22 cellular contexts compared by ENCODE assay signal in the genomic region with DNA sequence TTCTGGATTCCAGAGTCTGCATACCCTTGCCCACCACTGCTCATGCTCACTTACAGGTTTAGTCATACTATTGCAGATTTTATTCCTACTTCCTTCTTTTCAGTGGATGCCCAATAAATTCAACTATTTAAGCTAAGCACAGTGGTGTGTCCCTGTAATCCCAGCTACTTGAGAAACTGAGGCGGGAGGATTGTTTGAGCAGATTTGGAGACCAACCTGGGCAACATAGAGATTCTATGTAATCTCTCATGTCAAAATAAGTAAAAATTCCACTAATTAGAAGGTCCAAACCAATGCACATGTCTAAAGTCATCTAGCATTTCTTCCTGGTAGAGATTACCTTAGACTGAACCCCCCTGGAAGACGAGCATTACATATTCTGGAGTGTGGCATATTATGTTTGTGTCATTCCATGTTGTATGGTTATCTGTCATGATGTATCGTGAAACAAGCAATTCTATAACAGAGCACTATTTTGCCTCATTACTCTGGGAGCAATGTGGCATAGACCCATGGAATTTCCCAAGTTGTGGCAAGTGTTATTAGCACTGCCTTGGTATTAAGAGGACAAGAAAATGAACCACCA. TPM values are rescaled to one million over a fixed set of nuclear protein-coding genes. Genes with fewer than 3 reads are reported as not detected.
DNase-seq lines count a peak whose midpoint lies in the region; ATAC-seq, FAIRE-seq and TF ChIP-seq lines count a peak whose summit lies in the region.
"Had no signal": no experiment of that assay in that cellular context is flagged by ENCODE, and none has a peak within 500 bp of the region (broad histone marks: within the 10 kb centered on the region; RNA-seq: fewer than 3 reads in every experiment).

No MANE protein-coding gene starts in this region.

- peaks cover 30% of the 10 kb centered on the region for H3K36me3 ChIP-seq in SU-DHL-6 (ENCODE audit: low read length)
- H3K36me3 ChIP-seq in naive thymus-derived CD4-positive, alpha-beta T cell (ENCODE audit: control insufficient read depth in 2 of 3, insufficient read depth in 3 of 3, low read length in 3 of 3): peaks cover 0 to 19% (median 13%) of the 10 kb centered on the region in 3 experiments

- intact Hi-C loops in activated CD4-positive, alpha-beta T cell treated with anti-CD3 and anti-CD28 coated beads for 36 hours (cut with DNase I, micrococcal nuclease): no loop called here
- intact Hi-C loops in naive thymus-derived CD4-positive, alpha-beta T cell (cut with micrococcal nuclease): no loop called here
- intact Hi-C loops in sciatic nerve (cut with DNase I): no loop called here

- no peaks in the 10 kb centered on the region for H3K9me2 ChIP-seq in SU-DHL-6 (replicated peaks; ENCODE audit: insufficient read depth, low read length)

- peaks cover 9 to 21% of the 10 kb centered on the region in 2 donors for H3K4me1 ChIP-seq in naive thymus-derived CD4-positive, alpha-beta T cell (ENCODE audit: control insufficient read depth in 2 of 2, insufficient read depth in 2 of 2, low read length in 2 of 2)

- no peak for TF ChIP-seq POLR2A in GM12891 (IDR thresholded peaks at IDR 0.05; ENCODE audit: low read depth, low read length)

- peak; percentile 64 for FAIRE-seq in GM12891 (lab: Jason Lieb, UNC)
- FAIRE-seq: bronchial epithelial cell had no signal

- peaks cover 32% of the 10 kb centered on the region for H3K36me3 Mint-ChIP-seq in activated CD4-positive, alpha-beta T cell treated with anti-CD3 and anti-CD28 coated beads for 36 hours (ENCODE audit: low read depth)
- H3K36me3 Mint-ChIP-seq in activated CD4-positive, alpha-beta T cell treated with anti-CD3 and anti-CD28 coated beads, Interleukin-2, amount 10 ng/mL, durations not matched to agents 7 days and 5 days (ENCODE audit: low read depth): peaks cover 42% of the 10 kb centered on the region
- peaks cover 3 to 26% (median 10%) of the 10 kb centered on the region in 5 donors for H3K36me3 Mint-ChIP-seq in naive thymus-derived CD4-positive, alpha-beta T cell

- no peak for TF ChIP-seq CTCF in SU-DHL-6 (IDR thresholded peaks at IDR 0.05; ENCODE audit: insufficient read depth, low read length, poor library complexity, severe bottlenecking)

- H3K9ac ChIP-seq in SU-DHL-6 (ENCODE audit: low read length): no peak overlapping the region

- H3K9me3 Mint-ChIP-seq in activated CD4-positive, alpha-beta T cell treated with anti-CD3 and anti-CD28 coated beads for 36 hours (ENCODE audit: low read depth): no peaks in the 10 kb centered on the region
- no peaks in the 10 kb centered on the region for H3K9me3 Mint-ChIP-seq in activated CD4-positive, alpha-beta T cell treated with anti-CD3 and anti-CD28 coated beads, Interleukin-2, amount 10 ng/mL, durations not matched to agents 7 days and 5 days
- peaks cover 0 to 2% (median 0%) of the 10 kb centered on the region in 11 donors for H3K9me3 Mint-ChIP-seq in naive thymus-derived CD4-positive, alpha-beta T cell
- H3K9me3 Mint-ChIP-seq: dendritic cell treated with granulocyte-macrophage colony-stimulating factor and Interleukin-4, amounts not matched to agents 40 ng/mL and 50 ng/mL, for 4 days had no signal

- no peak overlapping the region for H3K4me2 ChIP-seq in SU-DHL-6 (ENCODE audit: low read depth, low read length, poor library complexity, severe bottlenecking)

- H3K4me1 Mint-ChIP-seq in activated CD4-positive, alpha-beta T cell treated with anti-CD3 and anti-CD28 coated beads for 36 hours: peaks cover 22% of the 10 kb centered on the region
- peaks cover 16% of the 10 kb centered on the region for H3K4me1 Mint-ChIP-seq in activated CD4-positive, alpha-beta T cell treated with anti-CD3 and anti-CD28 coated beads, Interleukin-2, amount 10 ng/mL, durations not matched to agents 7 days and 5 days
- peaks cover 19 to 45% (median 30%) of the 10 kb centered on the region in 7 donors for H3K4me1 Mint-ChIP-seq in naive thymus-derived CD4-positive, alpha-beta T cell

- H3K27me3 ChIP-seq in SU-DHL-6 (ENCODE audit: low read length): no peaks in the 10 kb centered on the region
- H3K27me3 ChIP-seq in naive thymus-derived CD4-positive, alpha-beta T cell (ENCODE audit: control insufficient read depth in 2 of 2, insufficient read depth in 2 of 2, low read length in 2 of 2): no peaks in the 10 kb centered on the region
- H3K27me3 ChIP-seq: sigmoid colon, stomach, upper lobe of right lung had no signal

- CTCF ChIA-PET in activated CD4-positive, alpha-beta T cell treated with anti-CD3 and anti-CD28 coated beads for 36 hours (lab: Charles Lee): no interaction called here
- CTCF ChIA-PET in activated CD4-positive, alpha-beta T cell treated with anti-CD3 and anti-CD28 coated beads, Interleukin-2, amount 10 ng/mL, durations not matched to agents 7 days and 5 days (lab: Charles Lee): no interaction called here
- CTCF ChIA-PET in naive thymus-derived CD4-positive, alpha-beta T cell (lab: Charles Lee): interaction anchor here (1.0 kb wide), 1 partner anchor 83 kb away, joined by 5 read pairs; no protein-coding TSS in a partner anchor

- H3K27me3 Mint-ChIP-seq in activated CD4-positive, alpha-beta T cell treated with anti-CD3 and anti-CD28 coated beads for 36 hours: no peaks in the 10 kb centered on the region
- no peaks in the 10 kb centered on the region for H3K27me3 Mint-ChIP-seq in activated CD4-positive, alpha-beta T cell treated with anti-CD3 and anti-CD28 coated beads, Interleukin-2, amount 10 ng/mL, durations not matched to agents 7 days and 5 days
- no peaks in the 10 kb centered on the region for H3K27me3 Mint-ChIP-seq in naive thymus-derived CD4-positive, alpha-beta T cell
- H3K27me3 Mint-ChIP-seq: dendritic cell treated with granulocyte-macrophage colony-stimulating factor and Interleukin-4, amounts not matched to agents 40 ng/mL and 50 ng/mL, for 4 days had no signal

- no peak overlapping the region for H3K4me3 ChIP-seq in SU-DHL-6 (ENCODE audit: insufficient read depth, low read length, poor library complexity, severe bottlenecking)
- no peak overlapping the region for H3K4me3 ChIP-seq in naive thymus-derived CD4-positive, alpha-beta T cell (ENCODE audit: low read length)
- H3K4me3 ChIP-seq: left ventricle myocardium inferior, sigmoid colon, stomach, upper lobe of right lung had no signal

- H4K20me1 ChIP-seq in SU-DHL-6 (ENCODE audit: low read depth, low read length): no peaks in the 10 kb centered on the region

- no peaks in the 10 kb centered on the region for H3K9me3 ChIP-seq in SU-DHL-6 (ENCODE audit: insufficient read depth, low read length)
- no peaks in the 10 kb centered on the region for H3K9me3 ChIP-seq in naive thymus-derived CD4-positive, alpha-beta T cell (ENCODE audit: control insufficient read depth in 2 of 3, low read length in 3 of 3)
- H3K9me3 ChIP-seq: left ventricle myocardium inferior, sigmoid colon, stomach, upper lobe of right lung had no signal

- POLR2A ChIA-PET in activated CD4-positive, alpha-beta T cell treated with anti-CD3 and anti-CD28 coated beads for 36 hours (lab: Charles Lee): interaction anchor here (0.8 to 0.9 kb wide), 2 partner anchors 44 to 325 kb away, joined by 4 read pairs; no protein-coding TSS in a partner anchor
- POLR2A ChIA-PET in activated CD4-positive, alpha-beta T cell treated with anti-CD3 and anti-CD28 coated beads, Interleukin-2, amount 10 ng/mL, durations not matched to agents 7 days and 5 days (lab: Charles Lee): interaction anchor here (0.6 kb wide), 1 partner anchor 44 kb away, joined by 5 read pairs; no protein-coding TSS in a partner anchor
- POLR2A ChIA-PET in naive thymus-derived CD4-positive, alpha-beta T cell (lab: Charles Lee): interaction anchor here (1.2 kb wide), 1 partner anchor 116 kb away, joined by 3 read pairs; no protein-coding TSS in a partner anchor

- no peak overlapping the region for H3K27ac Mint-ChIP-seq in activated CD4-positive, alpha-beta T cell treated with anti-CD3 and anti-CD28 coated beads for 36 hours
- H3K27ac Mint-ChIP-seq in activated CD4-positive, alpha-beta T cell treated with anti-CD3 and anti-CD28 coated beads, Interleukin-2, amount 10 ng/mL, durations not matched to agents 7 days and 5 days: no peak overlapping the region
- H3K27ac Mint-ChIP-seq in naive thymus-derived CD4-positive, alpha-beta T cell: peak overlapping the region in 6 of 9 donors; percentile 14 to 67 (median 47)
- H3K27ac Mint-ChIP-seq: dendritic cell treated with granulocyte-macrophage colony-stimulating factor and Interleukin-4, amounts not matched to agents 40 ng/mL and 50 ng/mL, for 4 days had no signal

- DNase-seq in activated CD4-positive, alpha-beta T cell treated with anti-CD3 and anti-CD28 coated beads for 36 hours: no peak
- no peak for DNase-seq in activated CD4-positive, alpha-beta T cell treated with anti-CD3 and anti-CD28 coated beads, Interleukin-2, amount 10 ng/mL, durations not matched to agents 7 days and 5 days
- DNase-seq in GM12891 (ENCODE audit: insufficient read length, low spot score) (no peak), sciatic nerve (ENCODE audit: low spot score) (no peak), SKM-1 treated with dmso at 0.1 percent for 144 hours (lab: John Stamatoyannopoulos, UW; ENCODE audit: unreplicated experiment) (no peak), HuH-7 (ENCODE audit: low spot score) (no peak)
- DNase-seq in naive thymus-derived CD4-positive, alpha-beta T cell: no peak
- DNase-seq: activated CD4-positive, alpha-beta T cell treated with anti-CD3 and anti-CD28 coated beads, Interleukin-2, amount 50 U/mL, for 4 hours; activated T-cell treated with anti-CD3 and anti-CD28 coated beads, Interleukin-2, amount 50 U/mL, for 48 hours; HCEC 1CT; left ventricle myocardium inferior; NCI-H1436 treated with DMSO at 0.1 percent for 48 hours; NCI-H2171 treated with DMSO at 0.1 percent for 48 hours; NCI-H774; sigmoid colon; stomach; upper lobe of right lung had no signal

- H3K27ac ChIP-seq in SU-DHL-6 (ENCODE audit: low read depth, low read length): peak overlapping the region; percentile 72
- no peak overlapping the region for H3K27ac ChIP-seq in naive thymus-derived CD4-positive, alpha-beta T cell (ENCODE audit: low read depth, low read length)
- H3K27ac ChIP-seq: left ventricle myocardium inferior, stomach, upper lobe of right lung had no signal

- H3K4me3 Mint-ChIP-seq in activated CD4-positive, alpha-beta T cell treated with anti-CD3 and anti-CD28 coated beads for 36 hours: no peak overlapping the region
- no peak overlapping the region for H3K4me3 Mint-ChIP-seq in activated CD4-positive, alpha-beta T cell treated with anti-CD3 and anti-CD28 coated beads, Interleukin-2, amount 10 ng/mL, durations not matched to agents 7 days and 5 days
- no peak overlapping the region for H3K4me3 Mint-ChIP-seq in naive thymus-derived CD4-positive, alpha-beta T cell
- H3K4me3 Mint-ChIP-seq: dendritic cell treated with granulocyte-macrophage colony-stimulating factor and Interleukin-4, amounts not matched to agents 40 ng/mL and 50 ng/mL, for 4 days had no signal

- H2AFZ ChIP-seq in SU-DHL-6 (ENCODE audit: low read depth, low read length, severe bottlenecking): no peak overlapping the region

- peaks cover 18% of the 10 kb centered on the region for H3K79me2 ChIP-seq in SU-DHL-6 (ENCODE audit: insufficient read depth, low read length)

- peak; percentile 14 for ATAC-seq in activated CD4-positive, alpha-beta T cell treated with anti-CD3 and anti-CD28 coated beads for 36 hours
- ATAC-seq in naive thymus-derived CD4-positive, alpha-beta T cell: no peak
- no peak for ATAC-seq in sciatic nerve
- ATAC-seq: upper lobe of right lung had no signal

- H3F3A ChIP-seq in SU-DHL-6 (ENCODE audit: insufficient read depth): peaks cover 81% of the 10 kb centered on the region

RNA-seq across cellular contexts. Expression of gene HMGB1, which starts 8.3 kb away (rescaled TPM):
- total RNA-seq in activated CD4-positive, alpha-beta T cell treated with anti-CD3 and anti-CD28 coated beads for 36 hours: 100 to 1,000 TPM; 764 to 851 TPM
- 100 to 1,000 TPM; 709 to 827 TPM for total RNA-seq in activated CD4-positive, alpha-beta T cell treated with anti-CD3 and anti-CD28 coated beads, Interleukin-2, amount 10 ng/mL, durations not matched to agents 7 days and 5 days
- 428 TPM for polyA plus RNA-seq in GM12891 (2012; ENCODE audit: low read depth, missing spikeins)
- total RNA-seq in naive thymus-derived CD4-positive, alpha-beta T cell: 100 to 1,000 TPM; 294 to 530 (median 319) TPM
- 100 to 1,000 TPM; 529 to 577 TPM for polyA plus RNA-seq in naive thymus-derived CD4-positive, alpha-beta T cell
- 304 TPM for total RNA-seq in sciatic nerve

RNA-seq across cellular contexts. Expression of gene UBE2L5, which starts 35.1 kb away (rescaled TPM):
- total RNA-seq in activated CD4-positive, alpha-beta T cell treated with anti-CD3 and anti-CD28 coated beads for 36 hours: under 1 TPM in 1 of 2 experiments, not detected in 1; 0.11 TPM
- under 1 TPM in 1 of 2 experiments, not detected in 1; 0.17 TPM for total RNA-seq in activated CD4-positive, alpha-beta T cell treated with anti-CD3 and anti-CD28 coated beads, Interleukin-2, amount 10 ng/mL, durations not matched to agents 7 days and 5 days
- polyA plus RNA-seq in GM12891 (2012; ENCODE audit: low read depth, missing spikeins): 0.19 TPM
- total RNA-seq in naive thymus-derived CD4-positive, alpha-beta T cell: not detected
- polyA plus RNA-seq in naive thymus-derived CD4-positive, alpha-beta T cell: under 1 TPM in 1 of 2 donors, not detected in 1; 0.14 TPM
- 0.22 TPM for total RNA-seq in sciatic nerve
- total RNA-seq: bronchial epithelial cell, epithelial cell of proximal tubule, left ventricle myocardium inferior, mucosa of gallbladder, stomach, upper lobe of right lung had no signal
- polyA plus RNA-seq: stomach had no signal

Comparison
In these comparisons a context has a peak if more than half of its experiments do, and no peak if none do; other contexts are left out.
1. H3K27ac Mint-ChIP-seq: peak in naive thymus-derived CD4-positive, alpha-beta T cell (6 of 9); none in activated CD4-positive, alpha-beta T cell treated with anti-CD3 and anti-CD28 coated beads for 36 hours (single experiment) and activated CD4-positive, alpha-beta T cell treated with anti-CD3 and anti-CD28 coated beads, Interleukin-2, amount 10 ng/mL, durations not matched to agents 7 days and 5 days (single experiment).